Comparison of ENCODE assay signal across 28 cellular contexts in the genomic region with DNA sequence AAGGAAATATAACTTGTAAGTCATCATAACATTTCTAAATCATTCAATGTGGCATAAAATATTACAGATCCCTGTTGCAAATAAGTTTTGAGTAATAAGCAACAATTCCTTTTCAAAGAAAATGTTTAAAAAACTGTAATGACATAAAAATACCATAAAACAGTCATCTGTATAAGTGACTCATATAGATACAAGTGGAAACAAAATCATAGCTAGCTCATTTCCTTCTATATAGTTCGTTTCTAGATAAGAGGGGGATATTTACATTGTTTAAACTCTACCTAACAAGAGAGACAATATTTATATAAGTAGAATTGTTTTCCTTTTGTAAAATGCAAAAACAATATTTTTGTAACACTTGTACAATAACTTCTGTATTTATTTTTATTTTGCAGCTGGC.
"Had no signal": no experiment of that assay in that cellular context is flagged by ENCODE, and none has a peak within 500 bp of the region (broad histone marks: within the 10 kb centered on the region; RNA-seq: fewer than 3 reads in every experiment).

No MANE protein-coding gene starts in this region.

- H2AFZ ChIP-seq: neural progenitor cell, parathyroid adenoma had no signal

- FAIRE-seq: small intestine, urothelium cell line had no signal

- H3K4me3 ChIP-seq: neural progenitor cell, ovary, psoas muscle, right lobe of liver, sigmoid colon, stomach, thoracic aorta, thyroid gland, tibial nerve, upper lobe of left lung, vagina had no signal

- DNase-seq: occipital lobe; ovary; posterior cingulate gyrus; psoas muscle; right cardiac atrium; right lobe of liver; sigmoid colon; small intestine; stimulated activated CD4-positive, alpha-beta T cell treated with anti-CD3 and anti-CD28 coated beads, Interleukin-15, amount 100 ng/mL, for 24 hours; stimulated activated CD4-positive, alpha-beta T cell treated with anti-CD3 and anti-CD28 coated beads, Interleukin-2, amount 100 ng/mL, for 24 hours; stimulated activated CD4-positive, alpha-beta T cell treated with anti-CD3 and anti-CD28 coated beads, Interleukin-2, amount 100 ng/mL, for 48 hours; stimulated activated CD4-positive, alpha-beta T cell treated with anti-CD3 and anti-CD28 coated beads, Interleukin-4, amount 100 ng/mL, for 24 hours; stimulated activated naive B cell treated with anti-CD40 and anti-IgM and Interleukin-4, amounts not matched to agents 10 μg/mL and 1 μg/mL and 100 μg/mL, for 72 hours; stimulated activated naive CD4-positive, alpha-beta T cell treated with Interleukin-2 at 50 U/mL for 16 hours; stomach; thyroid gland; trophoblast cell; upper lobe of left lung had no signal

- H3K36me3 Mint-ChIP-seq: stimulated activated effector memory CD8-positive, alpha-beta T cell treated with anti-CD3 and anti-CD28 coated beads, Interleukin-12 subunit alpha, Interleukin-12 subunit beta, amount 100 ng/mL, for 72 hours had no signal

- H3K27ac Mint-ChIP-seq: nephron; neural progenitor cell; progenitor cell of endocrine pancreas; stimulated activated effector memory CD8-positive, alpha-beta T cell treated with anti-CD3 and anti-CD28 coated beads, Interleukin-12 subunit alpha, Interleukin-12 subunit beta, amount 100 ng/mL, for 72 hours; stimulated activated naive B cell treated with anti-CD40 and anti-IgM and Interleukin-4, amounts not matched to agents 10 μg/mL and 1 μg/mL and 100 μg/mL, for 72 hours; stimulated activated naive CD8-positive, alpha-beta T cell treated with anti-CD3 and anti-CD28 coated beads, Interleukin-15, Interleukin-2, amounts not matched to agents 100 ng/mL and 50 ng/mL, for 24 hours had no signal

- H3K4me1 Mint-ChIP-seq: neural progenitor cell; stimulated activated effector memory CD8-positive, alpha-beta T cell treated with anti-CD3 and anti-CD28 coated beads, Interleukin-12 subunit alpha, Interleukin-12 subunit beta, amount 100 ng/mL, for 72 hours; stimulated activated naive B cell treated with anti-CD40 and anti-IgM and Interleukin-4, amounts not matched to agents 10 μg/mL and 1 μg/mL and 100 μg/mL, for 72 hours had no signal

- H3K9me3 Mint-ChIP-seq: stimulated activated effector memory CD8-positive, alpha-beta T cell treated with anti-CD3 and anti-CD28 coated beads, Interleukin-12 subunit alpha, Interleukin-12 subunit beta, amount 100 ng/mL, for 72 hours; stimulated activated naive CD8-positive, alpha-beta T cell treated with anti-CD3 and anti-CD28 coated beads, Interleukin-15, Interleukin-2, amounts not matched to agents 100 ng/mL and 50 ng/mL, for 24 hours had no signal

- H3K9ac ChIP-seq: neural progenitor cell, parathyroid adenoma had no signal

- H3K4me1 ChIP-seq: neural progenitor cell, parathyroid adenoma, psoas muscle, right lobe of liver, sigmoid colon, stomach, thyroid gland, tibial nerve, upper lobe of left lung, vagina had no signal

- H3K4me3 Mint-ChIP-seq: nephron; neural progenitor cell; stimulated activated effector memory CD8-positive, alpha-beta T cell treated with anti-CD3 and anti-CD28 coated beads, Interleukin-12 subunit alpha, Interleukin-12 subunit beta, amount 100 ng/mL, for 72 hours; stimulated activated naive B cell treated with anti-CD40 and anti-IgM and Interleukin-4, amounts not matched to agents 10 μg/mL and 1 μg/mL and 100 μg/mL, for 72 hours; stimulated activated naive CD8-positive, alpha-beta T cell treated with anti-CD3 and anti-CD28 coated beads, Interleukin-15, Interleukin-2, amounts not matched to agents 100 ng/mL and 50 ng/mL, for 24 hours had no signal

- H3K27ac ChIP-seq: neural progenitor cell, ovary, parathyroid adenoma, psoas muscle, right lobe of liver, sigmoid colon, stomach, thoracic aorta, thyroid gland, tibial nerve, upper lobe of left lung, vagina had no signal

- H3K4me2 ChIP-seq: neural progenitor cell had no signal

- H3K79me2 ChIP-seq: parathyroid adenoma had no signal

- H3K36me3 ChIP-seq: neural progenitor cell, ovary, right lobe of liver, stomach, thoracic aorta, thyroid gland, tibial nerve, upper lobe of left lung, vagina had no signal

- H3K27me3 Mint-ChIP-seq: progenitor cell of endocrine pancreas; stimulated activated naive B cell treated with anti-CD40 and anti-IgM and Interleukin-4, amounts not matched to agents 10 μg/mL and 1 μg/mL and 100 μg/mL, for 72 hours; stimulated activated naive CD8-positive, alpha-beta T cell treated with anti-CD3 and anti-CD28 coated beads, Interleukin-15, Interleukin-2, amounts not matched to agents 100 ng/mL and 50 ng/mL, for 24 hours had no signal

- H3K27me3 ChIP-seq: neural progenitor cell, ovary, right lobe of liver, sigmoid colon, stomach, thyroid gland, tibial nerve, upper lobe of left lung, vagina had no signal

- H3K9me3 ChIP-seq: ovary, psoas muscle, right lobe of liver, sigmoid colon, stomach, thoracic aorta, thyroid gland, tibial nerve, upper lobe of left lung, vagina had no signal

- ATAC-seq: psoas muscle; right cardiac atrium; right lobe of liver; stimulated activated effector memory CD8-positive, alpha-beta T cell treated with anti-CD3 and anti-CD28 coated beads, Interleukin-12 subunit alpha, Interleukin-12 subunit beta, amount 100 ng/mL, for 72 hours; stimulated activated naive B cell treated with anti-CD40 and anti-IgM and Interleukin-4, amounts not matched to agents 10 μg/mL and 1 μg/mL and 100 μg/mL, for 72 hours had no signal
